17 cellular contexts compared by ENCODE assay signal in genomic region chr1:118535901-118536300, GRCh38.
"Had no signal": no experiment of that assay in that cellular context is flagged by ENCODE, and none has a peak within 500 bp of the region (broad histone marks: within the 10 kb centered on the region; RNA-seq: fewer than 3 reads in every experiment).

No MANE protein-coding gene starts in this region.

- DNase-seq: activated CD4-positive, alpha-beta T cell treated with anti-CD3 and anti-CD28 coated beads, Interleukin-2, amount 10 ng/mL, durations not matched to agents 7 days and 5 days; activated CD8-positive, alpha-beta memory T cell treated with anti-CD3 and anti-CD28 coated beads, Interleukin-2, amount 50 U/mL, for 48 hours; activated gamma-delta T cell; activated T-cell treated with anti-CD3 and anti-CD28 coated beads, Interleukin-2, amount 50 U/mL, for 72 hours; amniotic stem cell; dorsolateral prefrontal cortex; erythroblast; gastrocnemius medialis; heart right ventricle; left colon; nephron progenitor cell; occipital lobe; upper lobe of left lung had no signal

- H3K9me3 Mint-ChIP-seq: activated CD4-positive, alpha-beta T cell treated with anti-CD3 and anti-CD28 coated beads, Interleukin-2, amount 10 ng/mL, durations not matched to agents 7 days and 5 days; mesothelial cell of epicardium; WTC11 had no signal

- H3K4me3 Mint-ChIP-seq: activated CD4-positive, alpha-beta T cell treated with anti-CD3 and anti-CD28 coated beads, Interleukin-2, amount 10 ng/mL, durations not matched to agents 7 days and 5 days; activated T-cell treated with anti-CD3 and anti-CD28 coated beads, Interleukin-2, amount 50 U/mL, for 72 hours; mesothelial cell of epicardium; nephron progenitor cell; stimulated activated naive CD8-positive, alpha-beta T cell treated with anti-CD3 and anti-CD28 coated beads, Interleukin-15, Interleukin-2, amounts not matched to agents 100 ng/mL and 50 ng/mL, for 24 hours; WTC11 had no signal

- H3K27ac Mint-ChIP-seq: activated CD4-positive, alpha-beta T cell treated with anti-CD3 and anti-CD28 coated beads, Interleukin-2, amount 10 ng/mL, durations not matched to agents 7 days and 5 days; activated naive CD4-positive, alpha-beta T cell treated with anti-CD3 and anti-CD28 coated beads, Interleukin-2, amount 50 U/mL, for 72 hours; activated T-cell treated with anti-CD3 and anti-CD28 coated beads, Interleukin-2, amount 50 U/mL, for 72 hours; mesothelial cell of epicardium; nephron progenitor cell; stimulated activated naive CD8-positive, alpha-beta T cell treated with anti-CD3 and anti-CD28 coated beads, Interleukin-15, Interleukin-2, amounts not matched to agents 100 ng/mL and 50 ng/mL, for 24 hours; WTC11 had no signal

- H3K27me3 Mint-ChIP-seq: activated CD4-positive, alpha-beta T cell treated with anti-CD3 and anti-CD28 coated beads, Interleukin-2, amount 10 ng/mL, durations not matched to agents 7 days and 5 days; stimulated activated naive CD8-positive, alpha-beta T cell treated with anti-CD3 and anti-CD28 coated beads, Interleukin-15, Interleukin-2, amounts not matched to agents 100 ng/mL and 50 ng/mL, for 24 hours had no signal

- H3K36me3 Mint-ChIP-seq: mesothelial cell of epicardium, WTC11 had no signal

- H3K4me1 Mint-ChIP-seq: activated CD4-positive, alpha-beta T cell treated with anti-CD3 and anti-CD28 coated beads, Interleukin-2, amount 10 ng/mL, durations not matched to agents 7 days and 5 days; mesothelial cell of epicardium; WTC11 had no signal
